In the genomic region with DNA sequence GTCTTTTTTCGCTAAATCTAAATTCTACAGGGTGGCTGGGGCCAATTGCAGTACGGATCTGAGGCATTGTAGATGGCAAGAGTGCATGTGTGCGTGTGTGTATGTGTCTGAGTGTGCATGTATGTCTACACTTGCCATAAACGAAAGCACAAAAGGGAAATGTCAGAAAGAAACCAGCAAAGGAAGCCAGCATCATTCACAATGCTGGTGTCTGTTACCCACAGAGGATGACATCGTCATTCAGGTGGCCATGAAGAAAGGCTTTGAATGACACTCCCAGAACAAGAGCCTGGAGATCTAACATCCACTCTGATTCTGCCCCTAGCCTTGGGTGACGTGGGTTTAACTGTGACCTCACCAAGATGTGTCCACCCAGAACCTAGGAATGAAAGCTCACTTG, we compare ENCODE assay signal across 38 cellular contexts.
"Had no signal": no experiment of that assay in that cellular context is flagged by ENCODE, and none has a peak within 500 bp of the region (broad histone marks: within the 10 kb centered on the region; RNA-seq: fewer than 3 reads in every experiment).

No MANE protein-coding gene starts in this region.

- H3K9me3 ChIP-seq: adrenal gland, ascending aorta, body of pancreas, breast epithelium had no signal

- H3K4me1 ChIP-seq: adrenal gland, ascending aorta, body of pancreas, breast epithelium had no signal

- H3K27ac ChIP-seq: adrenal gland, ascending aorta, body of pancreas, brain microvascular endothelial cell, breast epithelium, cardiac muscle cell had no signal

- H3K9me3 Mint-ChIP-seq: activated naive CD4-positive, alpha-beta T cell treated with anti-CD3 and anti-CD28 coated beads for 36 hours; activated naive CD4-positive, alpha-beta T cell treated with anti-CD3 and anti-CD28 coated beads, Interleukin-2, amount 50 U/mL, for 24 hours; activated naive CD8-positive, alpha-beta T cell treated with anti-CD3 and anti-CD28 coated beads for 36 hours; activated T-cell treated with anti-CD3 and anti-CD28 coated beads, Interleukin-2, amount 50 U/mL, for 24 hours; activated T-cell treated with anti-CD3 and anti-CD28 coated beads, Interleukin-2, amount 50 U/mL, for 4 hours; activated T-cell treated with anti-CD3 and anti-CD28 coated beads, Interleukin-2, amount 50 U/mL, for 72 hours; activated T-helper 17 cell treated with anti-CD3 and anti-CD28 coated beads, Interleukin-2, amount 50 U/mL, for 72 hours; activated T-helper 2 cell treated with anti-CD3 and anti-CD28 coated beads, Interferon-gamma antibody, Interleukin-2, Interleukin-4, amounts not matched to agents 10 μg/mL and 5 μg/mL and 100 μg/mL, durations not matched to agents 14 hours and 24 hours and 36 hours; central memory CD8-positive, alpha-beta T cell had no signal

- H3K27ac Mint-ChIP-seq: activated naive CD4-positive, alpha-beta T cell treated with anti-CD3 and anti-CD28 coated beads for 36 hours; activated naive CD4-positive, alpha-beta T cell treated with anti-CD3 and anti-CD28 coated beads, Interleukin-2, amount 10 ng/mL, durations not matched to agents 7 days and 5 days; activated naive CD4-positive, alpha-beta T cell treated with anti-CD3 and anti-CD28 coated beads, Interleukin-2, amount 50 U/mL, for 24 hours; activated naive CD8-positive, alpha-beta T cell; activated naive CD8-positive, alpha-beta T cell treated with anti-CD3 and anti-CD28 coated beads for 36 hours; activated naive CD8-positive, alpha-beta T cell treated with anti-CD3 and anti-CD28 coated beads, Interleukin-2, amount 10 ng/mL, durations not matched to agents 7 days and 5 days; activated naive CD8-positive, alpha-beta T cell treated with anti-CD3 and anti-CD28 coated beads, Interleukin-2, amount 50 U/mL, for 24 hours; activated T-cell treated with anti-CD3 and anti-CD28 coated beads, Interleukin-2, amount 50 U/mL, for 24 hours; activated T-cell treated with anti-CD3 and anti-CD28 coated beads, Interleukin-2, amount 50 U/mL, for 72 hours; activated T-helper 1 cell treated with anti-CD3 and anti-CD28 coated beads, Interleukin-12 subunit alpha, Interleukin-12 subunit beta, Interleukin-2, Interleukin-4 antibody, amounts not matched to agents 30 ng/mL and 10 ng/mL and 1 ng/mL, durations not matched to agents 14 hours and 24 hours and 36 hours; activated T-helper 17 cell treated with anti-CD3 and anti-CD28 coated beads, Interleukin-2, amount 50 U/mL, for 72 hours; activated T-helper 2 cell treated with anti-CD3 and anti-CD28 coated beads, Interferon-gamma antibody, Interleukin-2, Interleukin-4, amounts not matched to agents 10 μg/mL and 5 μg/mL and 100 μg/mL, durations not matched to agents 14 hours and 24 hours and 36 hours; brain had no signal

- H3K27me3 Mint-ChIP-seq: activated naive CD4-positive, alpha-beta T cell treated with anti-CD3 and anti-CD28 coated beads, Interleukin-2, amount 10 ng/mL, durations not matched to agents 7 days and 5 days; activated naive CD4-positive, alpha-beta T cell treated with anti-CD3 and anti-CD28 coated beads, Interleukin-2, amount 50 U/mL, for 24 hours; activated naive CD8-positive, alpha-beta T cell; activated naive CD8-positive, alpha-beta T cell treated with anti-CD3 and anti-CD28 coated beads for 36 hours; activated naive CD8-positive, alpha-beta T cell treated with anti-CD3 and anti-CD28 coated beads, Interleukin-2, amount 10 ng/mL, durations not matched to agents 7 days and 5 days; activated naive CD8-positive, alpha-beta T cell treated with anti-CD3 and anti-CD28 coated beads, Interleukin-2, amount 50 U/mL, for 24 hours; activated T-cell treated with anti-CD3 and anti-CD28 coated beads, Interleukin-2, amount 50 U/mL, for 24 hours; activated T-helper 17 cell treated with anti-CD3 and anti-CD28 coated beads, Interleukin-2, amount 50 U/mL, for 72 hours; brain; central memory CD8-positive, alpha-beta T cell had no signal

- H3K36me3 ChIP-seq: adrenal gland, ascending aorta, brain microvascular endothelial cell, breast epithelium, cardiac muscle cell had no signal

- H3K4me1 Mint-ChIP-seq: activated naive CD4-positive, alpha-beta T cell treated with anti-CD3 and anti-CD28 coated beads, Interleukin-2, amount 50 U/mL, for 24 hours; brain had no signal

- ATAC-seq: activated naive CD4-positive, alpha-beta T cell treated with anti-CD3 and anti-CD28 coated beads, Interleukin-2, amount 50 U/mL, for 72 hours; activated naive CD8-positive, alpha-beta T cell treated with anti-CD3 and anti-CD28 coated beads, Interleukin-2, amount 50 U/mL, for 24 hours; activated T-cell treated with anti-CD3 and anti-CD28 coated beads, Interleukin-2, amount 50 U/mL, for 4 hours; activated T-cell treated with anti-CD3 and anti-CD28 coated beads, Interleukin-2, amount 50 U/mL, for 72 hours; activated T-helper 17 cell treated with anti-CD3 and anti-CD28 coated beads, Interleukin-2, amount 50 U/mL, for 72 hours; body of pancreas had no signal

- DNase-seq: activated effector memory CD4-positive, alpha-beta T cell treated with anti-CD3 and anti-CD28 coated beads, Interleukin-2, amount 50 U/mL, for 16 hours; activated effector memory CD4-positive, alpha-beta T cell treated with Interleukin-2 at 50 U/mL for 16 hours; activated gamma-delta T cell; activated gamma-delta T cell treated with Interleukin-2 at 50 U/mL for 16 hours; activated naive CD4-positive, alpha-beta T cell; activated naive CD4-positive, alpha-beta T cell treated with anti-CD3 and anti-CD28 coated beads for 36 hours; activated naive CD4-positive, alpha-beta T cell treated with anti-CD3 and anti-CD28 coated beads, Interleukin-2, amount 10 ng/mL, durations not matched to agents 7 days and 5 days; activated naive CD4-positive, alpha-beta T cell treated with anti-CD3 and anti-CD28 coated beads, Interleukin-2, amount 50 U/mL, for 16 hours; activated naive CD4-positive, alpha-beta T cell treated with Interleukin-2 at 50 U/mL for 16 hours; activated naive CD8-positive, alpha-beta T cell treated with anti-CD3 and anti-CD28 coated beads for 36 hours; activated naive CD8-positive, alpha-beta T cell treated with anti-CD3 and anti-CD28 coated beads, Interleukin-2, amount 10 ng/mL, durations not matched to agents 7 days and 5 days; activated naive CD8-positive, alpha-beta T cell treated with anti-CD3 and anti-CD28 coated beads, Interleukin-2, amount 50 U/mL, for 24 hours; activated T-cell treated with anti-CD3 and anti-CD28 coated beads, Interleukin-2, amount 50 U/mL, for 1 hour; activated T-cell treated with anti-CD3 and anti-CD28 coated beads, Interleukin-2, amount 50 U/mL, for 24 hours; activated T-cell treated with anti-CD3 and anti-CD28 coated beads, Interleukin-2, amount 50 U/mL, for 4 hours; activated T-cell treated with anti-CD3 and anti-CD28 coated beads, Interleukin-2, amount 50 U/mL, for 48 hours; activated T-cell treated with anti-CD3 and anti-CD28 coated beads, Interleukin-2, amount 50 U/mL, for 72 hours; adrenal gland; amniotic stem cell; amygdala; anterior cingulate cortex; aorta; body of pancreas; brain microvascular endothelial cell; caudate nucleus; central memory CD4-positive, alpha-beta T cell; cerebellar nuclear complex had no signal

- H3K27me3 ChIP-seq: adrenal gland, ascending aorta, body of pancreas, brain microvascular endothelial cell, breast epithelium, cardiac muscle cell had no signal

- H3K4me3 Mint-ChIP-seq: activated naive CD4-positive, alpha-beta T cell treated with anti-CD3 and anti-CD28 coated beads for 36 hours; activated naive CD4-positive, alpha-beta T cell treated with anti-CD3 and anti-CD28 coated beads, Interleukin-2, amount 10 ng/mL, durations not matched to agents 7 days and 5 days; activated naive CD4-positive, alpha-beta T cell treated with anti-CD3 and anti-CD28 coated beads, Interleukin-2, amount 50 U/mL, for 24 hours; activated naive CD8-positive, alpha-beta T cell; activated naive CD8-positive, alpha-beta T cell treated with anti-CD3 and anti-CD28 coated beads for 36 hours; activated naive CD8-positive, alpha-beta T cell treated with anti-CD3 and anti-CD28 coated beads, Interleukin-2, amount 10 ng/mL, durations not matched to agents 7 days and 5 days; activated naive CD8-positive, alpha-beta T cell treated with anti-CD3 and anti-CD28 coated beads, Interleukin-2, amount 50 U/mL, for 24 hours; activated T-cell treated with anti-CD3 and anti-CD28 coated beads, Interleukin-2, amount 50 U/mL, for 24 hours; activated T-cell treated with anti-CD3 and anti-CD28 coated beads, Interleukin-2, amount 50 U/mL, for 4 hours; activated T-cell treated with anti-CD3 and anti-CD28 coated beads, Interleukin-2, amount 50 U/mL, for 72 hours; activated T-helper 1 cell treated with anti-CD3 and anti-CD28 coated beads, Interleukin-12 subunit alpha, Interleukin-12 subunit beta, Interleukin-2, Interleukin-4 antibody, amounts not matched to agents 30 ng/mL and 10 ng/mL and 1 ng/mL, durations not matched to agents 14 hours and 24 hours and 36 hours; activated T-helper 17 cell treated with anti-CD3 and anti-CD28 coated beads, Interleukin-2, amount 50 U/mL, for 72 hours; brain; central memory CD8-positive, alpha-beta T cell had no signal

- H3K4me3 ChIP-seq: adrenal gland, ascending aorta, body of pancreas, breast epithelium, cardiac muscle cell had no signal
